Comparison of ENCODE assay signal across 7 cellular contexts in the genomic region with DNA sequence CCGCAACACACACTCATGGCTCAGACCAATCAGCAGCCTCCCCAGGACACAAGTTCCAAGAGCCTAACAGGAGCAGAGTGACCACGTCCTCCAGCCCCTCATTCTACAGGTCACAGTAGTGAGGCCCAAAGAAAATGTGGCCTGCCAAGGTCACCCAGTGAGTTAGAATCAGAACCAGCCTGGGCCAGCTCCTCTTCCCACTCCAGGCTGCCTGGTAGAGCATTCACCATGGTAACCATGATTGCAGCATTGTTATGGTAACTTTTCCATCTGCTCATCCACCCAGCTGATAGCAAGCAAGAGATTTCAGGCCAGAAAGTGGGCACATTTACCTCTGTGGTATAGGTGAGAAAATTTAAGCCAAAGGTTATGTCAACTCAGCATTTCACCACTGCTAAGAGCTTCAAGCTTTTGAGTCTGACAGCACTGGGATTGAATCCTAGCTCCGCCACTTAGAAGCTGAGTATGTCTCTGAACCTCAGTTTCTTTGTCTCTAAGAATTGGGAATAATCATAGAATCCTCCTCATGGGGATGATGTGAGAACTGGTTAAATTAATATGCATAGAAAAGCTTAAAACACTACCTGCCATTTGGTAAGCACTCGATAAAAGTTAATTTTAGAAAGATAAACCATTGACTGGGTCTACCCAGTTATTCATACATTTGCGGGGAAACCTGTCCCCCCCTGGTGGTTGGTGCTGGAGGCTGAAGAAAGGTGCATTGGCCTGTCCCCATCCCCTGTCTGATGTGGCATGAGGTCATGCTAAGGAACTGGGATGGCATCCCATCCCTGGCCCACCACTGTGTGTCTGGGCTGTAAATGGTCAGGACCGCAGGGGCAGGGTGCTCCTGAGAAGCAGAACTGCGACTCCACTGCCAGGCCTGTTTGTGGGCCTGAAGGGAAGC.
DNase-seq lines count a peak whose midpoint lies in the region; ATAC-seq and TF ChIP-seq lines count a peak whose summit lies in the region.

No MANE protein-coding gene starts in this region.

- no peak overlapping the region for H3K4me3 ChIP-seq in GM12865 (ENCODE audit: low read depth, low read length)
- no peak overlapping the region for H3K4me3 ChIP-seq in adrenal gland
- H3K4me3 ChIP-seq in right lobe of liver, result no peak overlapping the region
- no peak overlapping the region for H3K4me3 ChIP-seq in effector memory CD4-positive, alpha-beta T cell (ENCODE audit: insufficient read depth, low read depth, low read length, poor library complexity, severe bottlenecking)

- no peaks in the 10 kb centered on the region for H3K4me1 Mint-ChIP-seq in T-helper 17 cell

- H3K27me3 Mint-ChIP-seq in T-helper 17 cell, result peaks cover 5% of the 10 kb centered on the region

- H3K27me3 ChIP-seq in adrenal gland (no peaks in the 10 kb centered on the region), right lobe of liver (no peaks in the 10 kb centered on the region)
- H3K27me3 ChIP-seq in effector memory CD4-positive, alpha-beta T cell (replicated peaks; ENCODE audit: control insufficient read depth, insufficient read depth, low read length, poor library complexity, severe bottlenecking), result no peaks in the 10 kb centered on the region

- intact Hi-C loops in adrenal gland (cut with DNase I), result no loop called here
- intact Hi-C loops in right lobe of liver (cut with DNase I), result no loop called here

- no peak overlapping the region for H3K4me3 Mint-ChIP-seq in T-helper 17 cell

- H3K4me1 ChIP-seq in adrenal gland (replicated peaks in 1 of 2) (peaks cover 8 to 57% of the 10 kb centered on the region in 2 donors), right lobe of liver (peaks cover 0 to 7% (median 0%) of the 10 kb centered on the region in 4 donors)
- no peaks in the 10 kb centered on the region for H3K4me1 ChIP-seq in effector memory CD4-positive, alpha-beta T cell (ENCODE audit: control insufficient read depth, insufficient read depth, low read length, poor library complexity, severe bottlenecking)

- H3K9me3 ChIP-seq in adrenal gland (replicated peaks in 1 of 3) (no peaks in the 10 kb centered on the region), right lobe of liver (no peaks in the 10 kb centered on the region), T-helper 17 cell (ENCODE audit: control insufficient read depth, low read length, poor library complexity, severe bottlenecking) (no peaks in the 10 kb centered on the region)
- H3K9me3 ChIP-seq in effector memory CD4-positive, alpha-beta T cell (ENCODE audit: control insufficient read depth, low read length), result no peaks in the 10 kb centered on the region

- TF ChIP-seq CTCF in GM12865 (IDR thresholded peaks at IDR 0.05; ENCODE audit: insufficient read depth, low read depth, low read length, missing control alignments) (peak; percentile 39), adrenal gland (IDR thresholded peaks at IDR 0.05) (peak in 5 of 6 experiments; percentile 6 to 34 (median 22)), right lobe of liver (IDR thresholded peaks at IDR 0.05) (peak; percentile 5 to 29 (median 18))

- H3K36me3 ChIP-seq in adrenal gland (replicated peaks in 1 of 2) (peaks cover 0 to 10% of the 10 kb centered on the region in 2 donors), right lobe of liver (no peaks in the 10 kb centered on the region)
- no peaks in the 10 kb centered on the region for H3K36me3 ChIP-seq in effector memory CD4-positive, alpha-beta T cell (ENCODE audit: control insufficient read depth, insufficient read depth, low read length)

- TF ChIP-seq POLR2A in adrenal gland (IDR thresholded peaks at IDR 0.05), result no peak
- TF ChIP-seq POLR2A in right lobe of liver (IDR thresholded peaks at IDR 0.05), result no peak

- ATAC-seq in right lobe of liver, result peak in 1 of 4 donors; percentile 16
- ATAC-seq in T-helper 17 cell, result no peak

- H3K27ac ChIP-seq in adrenal gland (peak overlapping the region in 2 of 5 donors; percentile 72 to 82), right lobe of liver (no peak overlapping the region)
- no peak overlapping the region for H3K27ac ChIP-seq in effector memory CD4-positive, alpha-beta T cell (ENCODE audit: insufficient read depth, low read length, poor library complexity, severe bottlenecking)

- DNase-seq in GM12865 (ENCODE audit: low read depth), result peak; percentile 25
- peak; percentile 24 for DNase-seq in M059J (ENCODE audit: low read depth)
- peak in 4 of 7 donors; percentile 51 to 72 (median 61) for DNase-seq in adrenal gland
- no peak for DNase-seq in right lobe of liver
- DNase-seq in T-helper 17 cell, result no peak
- DNase-seq in effector memory CD4-positive, alpha-beta T cell, result no peak
- DNase-seq in cerebellar cortex (ENCODE audit: low spot score), result no peak

- H3K36me3 Mint-ChIP-seq in T-helper 17 cell (ENCODE audit: low read depth), result no peaks in the 10 kb centered on the region

- 86 to 94% (median 91%) methylated on average over 5 to 7 of the region's 7 CpGs for WGBS in adrenal gland, 4 donors
- WGBS in right lobe of liver (ENCODE audit: insufficient coverage, low coverage, low lambda C conversion rate, missing lambda C conversion rate), result 88% methylated on average over 4 of the region's 7 CpGs

- H3K27ac Mint-ChIP-seq in T-helper 17 cell, result no peak overlapping the region

Comparison
In these comparisons a context has a peak if more than half of its experiments do, and no peak if none do; other contexts are left out.
1. DNase-seq: peak in GM12865 (single experiment), M059J (single experiment) and adrenal gland (4 of 7); none in right lobe of liver (0 of 3), T-helper 17 cell (0 of 3), effector memory CD4-positive, alpha-beta T cell (0 of 3) and cerebellar cortex (single experiment).
2. Peak in every context shown above with its lines, with median percentiles within 50 percentile points of each other: CTCF ChIP-seq.